Comparison of ENCODE assay signal across 13 cellular contexts in the genomic region with DNA sequence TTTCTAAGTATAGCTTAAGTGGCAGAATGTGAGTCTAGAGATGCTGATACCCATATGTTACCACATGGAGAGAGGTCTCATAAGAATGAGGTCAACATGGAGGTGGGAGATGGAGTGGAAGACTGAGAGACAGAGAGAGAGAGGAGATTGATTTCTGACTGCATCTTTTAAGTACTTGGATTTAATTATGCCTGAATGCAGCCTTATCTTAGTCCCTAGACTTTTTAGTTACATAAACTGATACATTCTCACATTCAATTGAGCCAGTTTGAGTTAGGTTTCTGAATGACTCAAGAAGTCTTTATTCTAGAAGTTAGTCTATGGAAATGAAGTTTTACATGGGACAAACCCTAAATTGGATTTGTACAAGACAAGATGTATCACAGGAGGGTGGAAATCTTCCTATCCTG. TPM values are rescaled to one million over a fixed set of nuclear protein-coding genes. Genes with fewer than 3 reads are reported as not detected.
DNase-seq lines count a peak whose midpoint lies in the region; ATAC-seq and TF ChIP-seq lines count a peak whose summit lies in the region.
"Had no signal": no experiment of that assay in that cellular context is flagged by ENCODE, and none has a peak within 500 bp of the region (broad histone marks: within the 10 kb centered on the region; RNA-seq: fewer than 3 reads in every experiment).

No MANE protein-coding gene starts in this region.

- no peak for TF ChIP-seq POLR2A in spleen (IDR thresholded peaks at IDR 0.05)

- no peak for DNase-seq in activated CD8-positive, alpha-beta memory T cell treated with anti-CD3 and anti-CD28 coated beads, Interleukin-2, amount 10 ng/mL, durations not matched to agents 7 days and 5 days
- no peak for DNase-seq in activated CD8-positive, alpha-beta memory T cell treated with anti-CD3 and anti-CD28 coated beads, Interleukin-2, amount 50 U/mL, for 4 hours
- DNase-seq in activated T-helper 2 cell treated with anti-CD3 and anti-CD28 coated beads, Interferon-gamma antibody, Interleukin-2, Interleukin-4, amounts not matched to agents 10 μg/mL and 5 μg/mL and 100 μg/mL, durations not matched to agents 14 hours and 24 hours and 36 hours (ENCODE audit: low spot score), result no peak
- DNase-seq in spleen, result no peak
- DNase-seq in middle frontal gyrus (ENCODE audit: extremely low spot score, low spot score), result no peak
- DNase-seq in left colon, result no peak
- DNase-seq: NCI-H1092 had no signal

- peak; percentile 43 for ATAC-seq in activated CD8-positive, alpha-beta memory T cell treated with anti-CD3 and anti-CD28 coated beads, Interleukin-2, amount 10 ng/mL, durations not matched to agents 7 days and 5 days
- ATAC-seq in HG02870 (IDR thresholded peaks at IDR 0.05; ENCODE audit: unreplicated experiment) (peak; percentile 44), left colon (no peak), GM21528 (IDR thresholded peaks at IDR 0.05; ENCODE audit: low FRiP score, unreplicated experiment) (no peak)
- ATAC-seq: A549, HepG2 had no signal

- peaks cover 24 to 71% (median 51%) of the 10 kb centered on the region in 6 donors for H3K4me1 ChIP-seq in spleen
- H3K4me1 ChIP-seq: A549 had no signal

- no peaks in the 10 kb centered on the region for H3K36me3 ChIP-seq in spleen
- H3K36me3 ChIP-seq: suprapubic skin had no signal

- no peaks in the 10 kb centered on the region for H3K27me3 ChIP-seq in spleen (replicated peaks in 1 of 7)
- H3K27me3 ChIP-seq: suprapubic skin had no signal

- H3K4me3 ChIP-seq in spleen, result no peak overlapping the region
- H3K4me3 ChIP-seq: A549, suprapubic skin had no signal

- H3K4me3 Mint-ChIP-seq in activated CD8-positive, alpha-beta memory T cell treated with anti-CD3 and anti-CD28 coated beads, Interleukin-2, amount 10 ng/mL, durations not matched to agents 7 days and 5 days, result peak overlapping the region; percentile 56
- peak overlapping the region; percentile 49 for H3K4me3 Mint-ChIP-seq in activated T-helper 2 cell treated with anti-CD3 and anti-CD28 coated beads, Interferon-gamma antibody, Interleukin-2, Interleukin-4, amounts not matched to agents 10 μg/mL and 5 μg/mL and 100 μg/mL, durations not matched to agents 14 hours and 24 hours and 36 hours (ENCODE audit: low read depth)

- H3K9me3 ChIP-seq in spleen, result no peaks in the 10 kb centered on the region
- H3K9me3 ChIP-seq: A549, suprapubic skin had no signal

- no peaks in the 10 kb centered on the region for H3K27me3 Mint-ChIP-seq in activated CD8-positive, alpha-beta memory T cell treated with anti-CD3 and anti-CD28 coated beads, Interleukin-2, amount 10 ng/mL, durations not matched to agents 7 days and 5 days
- no peaks in the 10 kb centered on the region for H3K27me3 Mint-ChIP-seq in activated T-helper 2 cell treated with anti-CD3 and anti-CD28 coated beads, Interferon-gamma antibody, Interleukin-2, Interleukin-4, amounts not matched to agents 10 μg/mL and 5 μg/mL and 100 μg/mL, durations not matched to agents 14 hours and 24 hours and 36 hours (ENCODE audit: low read depth)

- peaks cover 100% of the 10 kb centered on the region for H3K4me1 Mint-ChIP-seq in activated CD8-positive, alpha-beta memory T cell treated with anti-CD3 and anti-CD28 coated beads, Interleukin-2, amount 10 ng/mL, durations not matched to agents 7 days and 5 days
- H3K4me1 Mint-ChIP-seq in activated T-helper 2 cell treated with anti-CD3 and anti-CD28 coated beads, Interferon-gamma antibody, Interleukin-2, Interleukin-4, amounts not matched to agents 10 μg/mL and 5 μg/mL and 100 μg/mL, durations not matched to agents 14 hours and 24 hours and 36 hours (ENCODE audit: low read depth), result peaks cover 99% of the 10 kb centered on the region

- intact Hi-C loops in activated T-helper 2 cell treated with anti-CD3 and anti-CD28 coated beads, Interferon-gamma antibody, Interleukin-2, Interleukin-4, amounts not matched to agents 10 μg/mL and 5 μg/mL and 100 μg/mL, durations not matched to agents 14 hours and 24 hours and 36 hours (cut with micrococcal nuclease), result loop anchor here (1.0 kb wide), 6 partner anchors 11 to 69 kb away; no protein-coding TSS in a partner anchor
- intact Hi-C loops in spleen (cut with DNase I; ENCODE audit: low total_unique reads), result no loop called here
- intact Hi-C loops in left colon (cut with DNase I, micrococcal nuclease), result no loop called here

- peaks cover 41% of the 10 kb centered on the region for H3K36me3 Mint-ChIP-seq in activated CD8-positive, alpha-beta memory T cell treated with anti-CD3 and anti-CD28 coated beads, Interleukin-2, amount 10 ng/mL, durations not matched to agents 7 days and 5 days
- H3K36me3 Mint-ChIP-seq in activated T-helper 2 cell treated with anti-CD3 and anti-CD28 coated beads, Interferon-gamma antibody, Interleukin-2, Interleukin-4, amounts not matched to agents 10 μg/mL and 5 μg/mL and 100 μg/mL, durations not matched to agents 14 hours and 24 hours and 36 hours (ENCODE audit: low read depth), result peaks cover 19% of the 10 kb centered on the region

- H3K27ac Mint-ChIP-seq in activated CD8-positive, alpha-beta memory T cell treated with anti-CD3 and anti-CD28 coated beads, Interleukin-2, amount 10 ng/mL, durations not matched to agents 7 days and 5 days, result peak overlapping the region; percentile 85
- H3K27ac Mint-ChIP-seq in activated T-helper 2 cell treated with anti-CD3 and anti-CD28 coated beads, Interferon-gamma antibody, Interleukin-2, Interleukin-4, amounts not matched to agents 10 μg/mL and 5 μg/mL and 100 μg/mL, durations not matched to agents 14 hours and 24 hours and 36 hours, result peak overlapping the region; percentile 82

- peak overlapping the region in 7 of 8 donors; percentile 65 to 79 (median 71) for H3K27ac ChIP-seq in spleen
- H3K27ac ChIP-seq: A549, RWPE1 had no signal

- H3K9me3 Mint-ChIP-seq in activated CD8-positive, alpha-beta memory T cell treated with anti-CD3 and anti-CD28 coated beads, Interleukin-2, amount 10 ng/mL, durations not matched to agents 7 days and 5 days (ENCODE audit: low read depth), result peaks cover 2% of the 10 kb centered on the region
- peaks cover 9% of the 10 kb centered on the region for H3K9me3 Mint-ChIP-seq in activated T-helper 2 cell treated with anti-CD3 and anti-CD28 coated beads, Interferon-gamma antibody, Interleukin-2, Interleukin-4, amounts not matched to agents 10 μg/mL and 5 μg/mL and 100 μg/mL, durations not matched to agents 14 hours and 24 hours and 36 hours

- TF ChIP-seq CTCF in spleen (IDR thresholded peaks at IDR 0.05 in 8 of 11, conservative IDR thresholded peaks at IDR 0.05 in 3 of 11), result no peak

- CTCF ChIA-PET in activated CD8-positive, alpha-beta memory T cell treated with anti-CD3 and anti-CD28 coated beads, Interleukin-2, amount 10 ng/mL, durations not matched to agents 7 days and 5 days (lab: Charles Lee), result interaction anchor here (1.8 to 8.2 kb wide), 2 partner anchors 12 to 62 kb away, joined by 4 to 90 read pairs; no protein-coding TSS in a partner anchor

RNA-seq across cellular contexts. Expression of gene TNFSF10, which starts 58.5 kb away (rescaled TPM):
- total RNA-seq in activated CD8-positive, alpha-beta memory T cell treated with anti-CD3 and anti-CD28 coated beads, Interleukin-2, amount 10 ng/mL, durations not matched to agents 7 days and 5 days, result 100 to 1,000 TPM; 144 to 256 TPM
- 52.3 and 54.8 TPM in 2 replicates for total RNA-seq in activated T-helper 2 cell treated with anti-CD3 and anti-CD28 coated beads, Interferon-gamma antibody, Interleukin-2, Interleukin-4, amounts not matched to agents 10 μg/mL and 5 μg/mL and 100 μg/mL, durations not matched to agents 14 hours and 24 hours and 36 hours
- total RNA-seq in spleen (100 to 1,000 TPM in 3 of 7 donors, 10 to 100 TPM in 4; 62.0 to 156 (median 95.6) TPM), left colon (100 to 1,000 TPM in 1 of 2 donors, 10 to 100 TPM in 1; 94.2 to 136 TPM)
- 10 to 100 TPM; 19.5 to 27.5 (median 19.6) TPM for polyA plus RNA-seq in spleen

Comparison
In these comparisons a context has a peak if more than half of its experiments do, and no peak if none do; other contexts are left out.
1. ATAC-seq: peak in activated CD8-positive, alpha-beta memory T cell treated with anti-CD3 and anti-CD28 coated beads, Interleukin-2, amount 10 ng/mL, durations not matched to agents 7 days and 5 days (single experiment) and HG02870 (single experiment); none in left colon (single experiment) and GM21528 (single experiment).